Comparison of ENCODE assay signal across 27 cellular contexts in the genomic region with DNA sequence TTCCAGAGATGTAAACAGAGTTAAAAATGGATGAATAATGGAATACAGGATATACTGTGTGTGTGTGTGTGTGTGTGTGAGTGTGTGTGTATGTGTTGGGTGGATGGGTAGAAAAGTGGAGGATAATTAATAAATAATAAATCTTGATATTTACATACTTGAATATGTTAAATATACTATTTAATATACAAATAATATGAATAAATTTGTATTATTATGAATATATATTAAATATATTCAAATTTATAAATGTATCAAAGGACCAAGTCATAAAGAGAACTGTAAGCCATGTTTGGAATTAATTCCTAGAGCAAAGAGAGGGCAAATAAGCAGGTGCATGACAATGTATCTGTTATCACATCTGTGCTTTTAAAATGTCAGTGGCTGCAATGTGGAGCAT.
"Had no signal": no experiment of that assay in that cellular context is flagged by ENCODE, and none has a peak within 500 bp of the region (broad histone marks: within the 10 kb centered on the region; RNA-seq: fewer than 3 reads in every experiment).

No MANE protein-coding gene starts in this region.

- H3K36me3 Mint-ChIP-seq: natural killer cell; neural progenitor cell; stimulated activated effector memory CD8-positive, alpha-beta T cell treated with anti-CD3 and anti-CD28 coated beads, Interleukin-12 subunit alpha, Interleukin-12 subunit beta, amount 100 ng/mL, for 72 hours; stimulated activated naive B cell treated with anti-CD40 and anti-IgM and Interleukin-4, amounts not matched to agents 10 μg/mL and 1 μg/mL and 100 μg/mL, for 72 hours had no signal

- H3K36me3 ChIP-seq: neural progenitor cell, ovary, right lobe of liver, sigmoid colon, stomach, thoracic aorta, thyroid gland, tibial nerve, upper lobe of left lung, uterus had no signal

- H3K27ac Mint-ChIP-seq: natural killer cell; nephron; neural progenitor cell; progenitor cell of endocrine pancreas; stimulated activated effector memory CD8-positive, alpha-beta T cell treated with anti-CD3 and anti-CD28 coated beads, Interleukin-12 subunit alpha, Interleukin-12 subunit beta, amount 100 ng/mL, for 72 hours; stimulated activated naive B cell treated with anti-CD40 and anti-IgM and Interleukin-4, amounts not matched to agents 10 μg/mL and 1 μg/mL and 100 μg/mL, for 72 hours; stimulated activated naive CD8-positive, alpha-beta T cell treated with anti-CD3 and anti-CD28 coated beads, Interleukin-15, Interleukin-2, amounts not matched to agents 100 ng/mL and 50 ng/mL, for 24 hours had no signal

- H3K27me3 ChIP-seq: neural progenitor cell, ovary, right lobe of liver, sigmoid colon, stomach, thyroid gland, tibial nerve, upper lobe of left lung, uterus had no signal

- H3K79me2 ChIP-seq: parathyroid adenoma had no signal

- H3K4me3 Mint-ChIP-seq: natural killer cell; nephron; neural progenitor cell; stimulated activated effector memory CD8-positive, alpha-beta T cell treated with anti-CD3 and anti-CD28 coated beads, Interleukin-12 subunit alpha, Interleukin-12 subunit beta, amount 100 ng/mL, for 72 hours; stimulated activated naive B cell treated with anti-CD40 and anti-IgM and Interleukin-4, amounts not matched to agents 10 μg/mL and 1 μg/mL and 100 μg/mL, for 72 hours; stimulated activated naive CD8-positive, alpha-beta T cell treated with anti-CD3 and anti-CD28 coated beads, Interleukin-15, Interleukin-2, amounts not matched to agents 100 ng/mL and 50 ng/mL, for 24 hours had no signal

- H3K27me3 Mint-ChIP-seq: progenitor cell of endocrine pancreas; stimulated activated naive B cell treated with anti-CD40 and anti-IgM and Interleukin-4, amounts not matched to agents 10 μg/mL and 1 μg/mL and 100 μg/mL, for 72 hours; stimulated activated naive CD8-positive, alpha-beta T cell treated with anti-CD3 and anti-CD28 coated beads, Interleukin-15, Interleukin-2, amounts not matched to agents 100 ng/mL and 50 ng/mL, for 24 hours had no signal

- FAIRE-seq: small intestine had no signal

- H3K9me3 Mint-ChIP-seq: nephron, neural progenitor cell had no signal

- H3K4me1 ChIP-seq: parathyroid adenoma, psoas muscle, right lobe of liver, stomach, uterus had no signal

- H3K9ac ChIP-seq: neural progenitor cell, parathyroid adenoma had no signal

- H2AFZ ChIP-seq: neural progenitor cell, parathyroid adenoma had no signal

- H3K4me3 ChIP-seq: neural progenitor cell, ovary, psoas muscle, right lobe of liver, sigmoid colon, stomach, thoracic aorta, thyroid gland, tibial nerve, upper lobe of left lung, uterus had no signal

- H3K4me2 ChIP-seq: neural progenitor cell had no signal

- H3K27ac ChIP-seq: neural progenitor cell, ovary, parathyroid adenoma, psoas muscle, right lobe of liver, sigmoid colon, stomach, thoracic aorta, thyroid gland, tibial nerve, upper lobe of left lung, uterus had no signal

- DNase-seq: natural killer cell; occipital lobe; ovary; posterior cingulate gyrus; psoas muscle; right cardiac atrium; right lobe of liver; sigmoid colon; small intestine; stimulated activated CD4-positive, alpha-beta T cell treated with anti-CD3 and anti-CD28 coated beads, Interleukin-15, amount 100 ng/mL, for 24 hours; stimulated activated CD4-positive, alpha-beta T cell treated with anti-CD3 and anti-CD28 coated beads, Interleukin-2, amount 100 ng/mL, for 24 hours; stimulated activated CD4-positive, alpha-beta T cell treated with anti-CD3 and anti-CD28 coated beads, Interleukin-2, amount 100 ng/mL, for 48 hours; stimulated activated CD4-positive, alpha-beta T cell treated with anti-CD3 and anti-CD28 coated beads, Interleukin-4, amount 100 ng/mL, for 24 hours; stimulated activated naive B cell treated with anti-CD40 and anti-IgM and Interleukin-4, amounts not matched to agents 10 μg/mL and 1 μg/mL and 100 μg/mL, for 72 hours; stimulated activated naive CD4-positive, alpha-beta T cell treated with Interleukin-2 at 50 U/mL for 16 hours; stomach; thyroid gland; upper lobe of left lung; uterus had no signal

- H3K9me3 ChIP-seq: ovary, psoas muscle, right lobe of liver, sigmoid colon, stomach, thoracic aorta, thyroid gland, tibial nerve, upper lobe of left lung, uterus had no signal

- ATAC-seq: natural killer cell; psoas muscle; right cardiac atrium; stimulated activated effector memory CD8-positive, alpha-beta T cell treated with anti-CD3 and anti-CD28 coated beads, Interleukin-12 subunit alpha, Interleukin-12 subunit beta, amount 100 ng/mL, for 72 hours; stimulated activated naive B cell treated with anti-CD40 and anti-IgM and Interleukin-4, amounts not matched to agents 10 μg/mL and 1 μg/mL and 100 μg/mL, for 72 hours had no signal

- H3K4me1 Mint-ChIP-seq: natural killer cell; stimulated activated effector memory CD8-positive, alpha-beta T cell treated with anti-CD3 and anti-CD28 coated beads, Interleukin-12 subunit alpha, Interleukin-12 subunit beta, amount 100 ng/mL, for 72 hours; stimulated activated naive B cell treated with anti-CD40 and anti-IgM and Interleukin-4, amounts not matched to agents 10 μg/mL and 1 μg/mL and 100 μg/mL, for 72 hours had no signal
